Comparison of ENCODE assay signal across 8 cellular contexts in the genomic region with DNA sequence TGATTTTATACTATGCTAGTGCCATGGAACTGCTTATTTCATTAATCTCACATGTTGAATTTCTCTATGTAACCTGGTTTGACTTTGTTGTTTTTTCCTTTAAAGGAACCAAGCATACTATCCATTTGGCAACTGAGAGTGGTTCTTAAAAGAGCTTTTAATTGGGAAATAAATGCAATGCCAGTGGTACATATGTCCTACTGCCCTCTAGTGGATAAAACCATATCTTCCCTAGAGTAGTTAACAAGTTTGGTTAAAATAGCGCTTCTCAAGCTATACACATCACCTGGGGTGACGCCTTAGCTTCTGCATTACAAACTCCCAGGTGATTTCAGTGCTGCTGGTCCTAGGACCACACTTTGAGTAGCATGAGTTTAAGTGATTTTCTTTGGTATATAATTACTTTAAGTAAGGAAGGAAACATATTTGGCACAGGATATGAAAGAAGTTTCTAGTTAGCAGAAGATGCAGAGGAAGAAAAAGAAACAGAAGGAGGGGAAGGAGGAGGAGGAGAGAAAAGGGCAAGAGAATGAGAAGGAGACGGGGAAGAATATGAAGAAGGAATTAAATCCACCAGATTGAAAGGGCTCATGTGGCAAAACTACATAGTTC. TPM values are rescaled to one million over a fixed set of nuclear protein-coding genes. Genes with fewer than 3 reads are reported as not detected.
DNase-seq lines count a peak whose midpoint lies in the region; ATAC-seq and TF ChIP-seq lines count a peak whose summit lies in the region.

No MANE protein-coding gene starts in this region.

- ATAC-seq in GM19351 (IDR thresholded peaks at IDR 0.05; ENCODE audit: unreplicated experiment) (peak; percentile 86), GM21737 (IDR thresholded peaks at IDR 0.05; ENCODE audit: unreplicated experiment) (no peak)
- no peak for ATAC-seq in stimulated activated naive CD8-positive, alpha-beta T cell treated with anti-CD3 and anti-CD28 coated beads, Interleukin-15, Interleukin-2, amounts not matched to agents 100 U/mL and 50 U/mL, for 24 hours

- no peak overlapping the region for H3K4me3 ChIP-seq in fibroblast of the aortic adventitia (ENCODE audit: low read depth, low read length)

- TF ChIP-seq CTCF in fibroblast of the aortic adventitia (IDR thresholded peaks at IDR 0.05; ENCODE audit: insufficient read depth, low read length), result peak; percentile 67

- DNase-seq in AG20443 (ENCODE audit: low spot score) (peak; percentile 31), HT1080 (ENCODE audit: low read depth) (peak; percentile 10), RKO (ENCODE audit: low spot score) (peak; percentile 66), fibroblast of the aortic adventitia (ENCODE audit: low read depth) (peak; percentile 72), retina (peak; percentile 26)
- DNase-seq in stimulated activated naive CD8-positive, alpha-beta T cell treated with anti-CD3 and anti-CD28 coated beads, Interleukin-15, Interleukin-2, amounts not matched to agents 100 U/mL and 50 U/mL, for 24 hours, result no peak

RNA-seq across cellular contexts. Expression of a gene that starts 56.8 kb away (rescaled TPM):
- total RNA-seq in HT1080 (2014; rRNA removed; shearing (Covaris generic)), result not detected in 2 replicates
- 0.03 and 0.05 TPM in 2 replicates for polyA plus RNA-seq in HT1080 (2015; cell fraction: cytosol; rRNA removed)
- not detected in 2 replicates for polyA plus RNA-seq in HT1080 (2015; cell fraction: nucleus; rRNA removed)
- 0.16 and 1.2 TPM in 2 replicates for total RNA-seq in fibroblast of the aortic adventitia (ENCODE audit: low replicate concordance)
